18 cellular contexts compared by ENCODE assay signal in the genomic region with DNA sequence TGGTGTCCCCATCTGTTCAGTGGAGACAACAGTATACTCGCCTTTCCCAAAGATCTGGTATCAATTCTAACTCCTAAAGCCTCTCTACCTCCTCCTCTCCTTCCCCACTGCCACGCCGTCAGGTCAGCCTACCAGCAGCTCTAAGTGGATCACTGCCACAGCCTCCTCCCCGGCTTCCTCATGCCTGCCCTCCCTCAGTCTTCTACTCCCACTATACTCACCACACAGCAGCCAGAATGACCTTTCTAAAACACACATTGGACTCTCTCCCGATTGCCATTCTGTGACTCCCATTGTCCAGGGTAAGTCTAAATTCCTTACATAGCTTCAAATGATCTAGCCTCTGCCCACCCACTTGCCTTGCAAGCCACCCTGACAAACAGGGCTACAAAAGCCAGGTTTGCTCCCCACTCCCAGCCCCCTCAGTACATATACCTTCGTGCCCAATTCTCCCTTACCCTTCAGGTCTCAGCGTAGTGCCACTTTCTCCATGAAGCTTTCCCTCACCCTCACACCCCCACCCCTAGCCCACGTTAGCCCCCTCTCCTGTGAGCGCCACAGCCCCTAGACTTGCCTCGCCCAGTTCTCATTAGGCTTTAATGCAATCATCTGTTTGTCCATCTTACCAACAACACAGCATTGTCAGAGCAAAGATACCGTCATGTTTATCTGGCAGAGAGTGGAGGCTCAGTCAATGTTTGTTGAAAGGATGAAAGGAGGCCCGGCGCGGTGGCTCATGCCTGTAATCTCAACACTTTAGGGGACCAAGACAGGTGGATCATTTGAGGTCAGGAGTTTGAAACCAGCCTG. TPM values are rescaled to one million over a fixed set of nuclear protein-coding genes. Genes with fewer than 3 reads are reported as not detected.
DNase-seq lines count a peak whose midpoint lies in the region; ATAC-seq and TF ChIP-seq lines count a peak whose summit lies in the region.
"Had no signal": no experiment of that assay in that cellular context is flagged by ENCODE, and none has a peak within 500 bp of the region (broad histone marks: within the 10 kb centered on the region; RNA-seq: fewer than 3 reads in every experiment).

No MANE protein-coding gene starts in this region.

- intact Hi-C loops in cardiac septum (cut with DNase I), result no loop called here
- intact Hi-C loops in left ventricle myocardium superior (cut with micrococcal nuclease), result no loop called here
- intact Hi-C loops in aorta (cut with DNase I), result no loop called here

- 69 to 72% methylated on average over 14 of the region's 14 CpGs for WGBS in aorta, 2 donors

- DNase-seq in cardiac septum (ENCODE audit: low spot score) (peak; percentile 39), left ventricle myocardium superior (no peak), aorta (peak; percentile 27 to 34), SKM-1 (lab: John Stamatoyannopoulos, UW; ENCODE audit: unreplicated experiment) (no peak)
- DNase-seq: activated CD4-positive, alpha-beta T cell treated with anti-CD3 and anti-CD28 coated beads, Interleukin-2, amount 50 U/mL, for 48 hours; activated gamma-delta T cell treated with Interleukin-2 at 50 U/mL for 16 hours; erythroblast; hippocampal formation; left ventricle myocardium inferior; NCI-H187 treated with DMSO at 0.1 percent for 48 hours; NCI-H774; T-helper 9 cell had no signal

- no peaks in the 10 kb centered on the region for H3K27me3 ChIP-seq in aorta (ENCODE audit: control insufficient read depth in 1 of 2, insufficient read depth in 2 of 2, low read length in 1 of 2)
- H3K27me3 ChIP-seq: breast epithelium had no signal

- TF ChIP-seq CTCF in nephron (IDR thresholded peaks at IDR 0.05; ENCODE audit: unreplicated experiment in 3 of 3), result no peak

- H3K4me3 ChIP-seq in aorta (ENCODE audit: low read length in 2 of 2), result no peak overlapping the region
- H3K4me3 ChIP-seq: breast epithelium, left ventricle myocardium inferior had no signal

- H3K36me3 ChIP-seq in aorta (ENCODE audit: control insufficient read depth in 1 of 2, insufficient read depth in 2 of 2, low read length in 1 of 2), result peaks cover 0 to 8% of the 10 kb centered on the region in 2 donors

- peak overlapping the region; percentile 21 for H3K27ac ChIP-seq in cingulate gyrus (ENCODE audit: low read depth, low read length)
- H3K27ac ChIP-seq in aorta (ENCODE audit: low read depth in 1 of 2, low read length in 2 of 2), result no peak overlapping the region
- H3K27ac ChIP-seq: breast epithelium, left ventricle myocardium inferior had no signal

- no peaks in the 10 kb centered on the region for H3K4me1 ChIP-seq in aorta (ENCODE audit: control insufficient read depth in 1 of 2, insufficient read depth in 2 of 2, low read length in 2 of 2)
- H3K4me1 ChIP-seq: breast epithelium had no signal

- no peaks in the 10 kb centered on the region for H3K9me3 Mint-ChIP-seq in nephron

- H3K27me3 Mint-ChIP-seq in nephron (ENCODE audit: low read depth), result peaks cover 7% of the 10 kb centered on the region

- no peaks in the 10 kb centered on the region for H3K9me3 ChIP-seq in aorta (ENCODE audit: control insufficient read depth, low read length)
- H3K9me3 ChIP-seq: breast epithelium, left ventricle myocardium inferior had no signal

- peaks cover 7% of the 10 kb centered on the region for H3K4me1 Mint-ChIP-seq in nephron

- ATAC-seq in left ventricle myocardium superior (no peak), aorta (ENCODE audit: low FRiP score) (no peak), HG03571 (IDR thresholded peaks at IDR 0.05; ENCODE audit: unreplicated experiment) (no peak), GM19395 (IDR thresholded peaks at IDR 0.05; ENCODE audit: unreplicated experiment) (no peak)
- ATAC-seq: Right ventricle myocardium inferior had no signal

- peak overlapping the region; percentile 22 to 90 (median 71) for H3K27ac Mint-ChIP-seq in nephron

- peaks cover 30% of the 10 kb centered on the region for H3K36me3 Mint-ChIP-seq in nephron (ENCODE audit: low read depth)

- H3K4me3 Mint-ChIP-seq in nephron, result peak overlapping the region in 1 of 3 experiments; percentile 5

RNA-seq across cellular contexts. Expression of gene SEMA7A, which starts 9.5 kb away (rescaled TPM):
- total RNA-seq in cardiac septum, result 1.5 TPM
- 1.3 TPM for total RNA-seq in left ventricle myocardium superior
- 1 to 10 TPM; 2.3 to 4.1 TPM for total RNA-seq in aorta
- 1 to 10 TPM in 1 of 2 donors, under 1 TPM in 1; 0.54 to 1.8 TPM for polyA plus RNA-seq in aorta

RNA-seq across cellular contexts. Expression of gene UBL7, which starts 17.7 kb away (rescaled TPM):
- total RNA-seq in cardiac septum, result 48.3 TPM
- 55.1 TPM for total RNA-seq in left ventricle myocardium superior
- total RNA-seq in aorta, result 10 to 100 TPM; 25.1 to 27.0 TPM
- 10 to 100 TPM; 28.9 to 45.3 TPM for polyA plus RNA-seq in aorta

Comparison
In these comparisons a context has a peak if more than half of its experiments do, and no peak if none do; other contexts are left out.
1. DNase-seq: peak in cardiac septum (single experiment) and aorta (2 of 2); none in left ventricle myocardium superior (single experiment) and SKM-1 (single experiment).